7 cellular contexts compared by ENCODE assay signal in genomic region chr2:714005-714741, GRCh38. TPM values are rescaled to one million over a fixed set of nuclear protein-coding genes. Genes with fewer than 3 reads are reported as not detected.
DNase-seq lines count a peak whose midpoint lies in the region; ATAC-seq and TF ChIP-seq lines count a peak whose summit lies in the region.

No MANE protein-coding gene starts in this region.

- DNase-seq in EL (peak; percentile 56), NCI-H2107 treated with DMSO at 0.1 percent for 48 hours (lab: John Stamatoyannopoulos, UW; ENCODE audit: unreplicated experiment) (peak; percentile 65), heart left ventricle (peak in 2 of 5 donors; percentile 29 to 51), sigmoid colon (no peak)
- peak; percentile 52 to 64 for DNase-seq in activated T-cell treated with anti-CD3 and anti-CD28 coated beads, Interleukin-2, amount 50 U/mL, for 48 hours

- no peak for TF ChIP-seq EP300 in sigmoid colon (IDR thresholded peaks at IDR 0.05)

- H3K4me1 ChIP-seq in heart left ventricle (no peaks in the 10 kb centered on the region), sigmoid colon (no peaks in the 10 kb centered on the region)

- TF ChIP-seq POLR2A in heart left ventricle (IDR thresholded peaks at IDR 0.05), result no peak
- peak in 1 of 2 donors; percentile 4 for TF ChIP-seq POLR2A in sigmoid colon (IDR thresholded peaks at IDR 0.05)

- no peaks in the 10 kb centered on the region for H3K9me3 ChIP-seq in heart left ventricle
- no peaks in the 10 kb centered on the region for H3K9me3 ChIP-seq in sigmoid colon

- H3K36me3 ChIP-seq in heart left ventricle (no peaks in the 10 kb centered on the region), sigmoid colon (no peaks in the 10 kb centered on the region)

- no peak overlapping the region for H3K27ac ChIP-seq in heart left ventricle
- H3K27ac ChIP-seq in sigmoid colon, result no peak overlapping the region

- TF ChIP-seq CTCF in heart left ventricle (IDR thresholded peaks at IDR 0.05) (peak; percentile 53 to 70 (median 62)), sigmoid colon (IDR thresholded peaks at IDR 0.05) (peak in 3 of 4 experiments; percentile 58 to 65 (median 60))

- WGBS in heart left ventricle, 4 donors, result 52 to 59% (median 54%) methylated on average over 17 of the region's 17 CpGs
- 52 to 61% methylated on average over 17 of the region's 17 CpGs for WGBS in sigmoid colon, 2 donors

- ATAC-seq in GM19372 (IDR thresholded peaks at IDR 0.05; ENCODE audit: low read depth, unreplicated experiment), result peak; percentile 90
- peak; percentile 98 for ATAC-seq in HG03159 (IDR thresholded peaks at IDR 0.05; ENCODE audit: unreplicated experiment)
- ATAC-seq in heart left ventricle, result peak in 3 of 4 donors; percentile 52 to 68 (median 57)

- H3K4me3 ChIP-seq in heart left ventricle, result no peak overlapping the region
- H3K4me3 ChIP-seq in sigmoid colon, result no peak overlapping the region

- H3K27me3 ChIP-seq in heart left ventricle (peaks cover 0 to 58% (median 13%) of the 10 kb centered on the region in 9 donors), sigmoid colon (no peaks in the 10 kb centered on the region)

- intact Hi-C loops in heart left ventricle (cut with DNase I), result loop anchor here in 8 of 10 donors (1.0 to 10.0 kb wide), 4 partner anchors 831 to 833 kb away; no protein-coding TSS in a partner anchor
- intact Hi-C loops in sigmoid colon (cut with DNase I), result loop anchor here (2.0 kb wide), 1 partner anchor 837 kb away; no protein-coding TSS in a partner anchor

RNA-seq across cellular contexts. Expression of gene TMEM18, which starts 37.0 kb away (rescaled TPM):
- total RNA-seq in heart left ventricle, result 10 to 100 TPM in 5 of 9 donors, 1 to 10 TPM in 4; 8.8 to 14.2 (median 10.5) TPM
- polyA plus RNA-seq in heart left ventricle, result 10 to 100 TPM in 1 of 2 donors, 1 to 10 TPM in 1; 7.0 to 20.0 TPM
- 10 to 100 TPM; 14.4 to 26.8 (median 21.9) TPM for total RNA-seq in sigmoid colon
- 10 to 100 TPM; 10.6 to 23.4 (median 22.7) TPM for polyA plus RNA-seq in sigmoid colon
